9 cellular contexts compared by ENCODE assay signal in genomic region chrX:20412871-20413486, GRCh38.
A peak's percentile ranks its signal among the peaks of the same experiment; 100 is the strongest.
DNase-seq lines count a peak whose midpoint lies in the region; ATAC-seq and TF ChIP-seq lines count a peak whose summit lies in the region.
"Had no signal": no experiment of that assay in that cellular context is flagged by ENCODE, and none has a peak within 500 bp of the region (broad histone marks: within the 10 kb centered on the region; RNA-seq: fewer than 3 reads in every experiment).

No MANE protein-coding gene starts in this region.

- H3K27ac Mint-ChIP-seq in T-helper 17 cell: peak overlapping the region; percentile 93

- peak; percentile 89 for ATAC-seq in HG02610 (IDR thresholded peaks at IDR 0.05; ENCODE audit: unreplicated experiment)
- ATAC-seq in T-helper 17 cell: peak; percentile 97
- no peak for ATAC-seq in GM21737 (IDR thresholded peaks at IDR 0.05; ENCODE audit: unreplicated experiment)

- DNase-seq in GM10248 (ENCODE audit: extremely low spot score): peak; percentile 21
- peak; percentile 8 to 22 (median 8) for DNase-seq in T-helper 17 cell
- DNase-seq in effector CD4-positive, alpha-beta T cell: peak; percentile 14
- peak; percentile 34 for DNase-seq in transverse colon
- DNase-seq in NCI-H526 treated with DMSO at 0.1 percent for 48 hours (lab: John Stamatoyannopoulos, UW): no peak
- DNase-seq in PC-9: no peak

- H3F3A ChIP-seq in PC-9 (ENCODE audit: insufficient read depth, low read depth): no peaks in the 10 kb centered on the region

- H3K27ac ChIP-seq in transverse colon: peak overlapping the region in 1 of 4 donors; percentile 41
- H3K27ac ChIP-seq in PC-9: no peak overlapping the region
- H3K27ac ChIP-seq: VCaP had no signal

- H3K27me3 Mint-ChIP-seq in T-helper 17 cell: no peaks in the 10 kb centered on the region

- H4K20me1 ChIP-seq in PC-9 (ENCODE audit: insufficient read depth): no peaks in the 10 kb centered on the region

- TF ChIP-seq EP300 in transverse colon (IDR thresholded peaks at IDR 0.05; ENCODE audit: low read depth): no peak

- peaks cover 14% of the 10 kb centered on the region for H3K4me1 Mint-ChIP-seq in T-helper 17 cell

- 73% methylated on average over 18 of the region's 18 CpGs; no CpG with 5 or more reads in 1 of the 2 donors for WGBS in transverse colon (ENCODE audit: low coverage in 1 of 2), 2 donors

- in situ Hi-C loops in transverse colon (cut with MboI; ENCODE audit: low pct_ligation_motif_present in 1 of 4, low pct_unique_long_range_greater_than_20kb in 1 of 4, low sequenced_read_pairs in 3 of 4): no loop called here

- peak overlapping the region; percentile 80 for H3K4me3 Mint-ChIP-seq in T-helper 17 cell

- POLR2A ChIA-PET in GM10248 (lab: Yijun Ruan, JAX) (no interaction called here), PC-9 (lab: Charles Lee; ENCODE audit: unreplicated experiment) (no interaction called here)

- TF ChIP-seq CTCF in GM10248 (IDR thresholded peaks at IDR 0.05; ENCODE audit: control extremely low read depth, extremely low read depth, low read depth, missing control alignments): no peak
- no peak for TF ChIP-seq CTCF in transverse colon (IDR thresholded peaks at IDR 0.05)
- no peak for TF ChIP-seq CTCF in PC-9 (conservative IDR thresholded peaks at IDR 0.05)

- no peaks in the 10 kb centered on the region for H3K27me3 ChIP-seq in transverse colon
- no peaks in the 10 kb centered on the region for H3K27me3 ChIP-seq in PC-9 (ENCODE audit: insufficient read depth, low read depth)

- no peaks in the 10 kb centered on the region for H3K36me3 Mint-ChIP-seq in T-helper 17 cell (ENCODE audit: low read depth)

- H3K36me3 ChIP-seq in transverse colon (no peaks in the 10 kb centered on the region), PC-9 (ENCODE audit: low read depth) (no peaks in the 10 kb centered on the region)

- CTCF ChIA-PET in GM10248 (lab: Yijun Ruan, JAX) (no interaction called here), PC-9 (lab: Charles Lee) (no interaction called here)

- H3K79me2 ChIP-seq in PC-9 (ENCODE audit: low read depth): no peaks in the 10 kb centered on the region

- TF ChIP-seq POLR2A in transverse colon (IDR thresholded peaks at IDR 0.05): no peak

- H3K9me3 ChIP-seq in T-helper 17 cell (ENCODE audit: control insufficient read depth, low read length, poor library complexity, severe bottlenecking) (no peaks in the 10 kb centered on the region), transverse colon (no peaks in the 10 kb centered on the region), PC-9 (ENCODE audit: insufficient read depth, low read depth) (no peaks in the 10 kb centered on the region)

- H3K4me1 ChIP-seq in transverse colon: no peaks in the 10 kb centered on the region
- no peaks in the 10 kb centered on the region for H3K4me1 ChIP-seq in PC-9 (replicated peaks; ENCODE audit: insufficient read depth)

- no peaks in the 10 kb centered on the region for H3K9me2 ChIP-seq in PC-9 (ENCODE audit: insufficient read depth)

- no TSS peak for BruUV-seq in PC-9 (replicated peaks; lab: Mats Ljungman, UMichigan)

- H3K4me2 ChIP-seq in PC-9: no peak overlapping the region

- H2AFZ ChIP-seq in PC-9: no peak overlapping the region

- H3K4me3 ChIP-seq in transverse colon: no peak overlapping the region
- no peak overlapping the region for H3K4me3 ChIP-seq in PC-9

- intact Hi-C loops in transverse colon (cut with DNase I; ENCODE audit: low total_unique reads) (no loop called here), PC-9 (cut with micrococcal nuclease; ENCODE audit: unreplicated experiment) (no loop called here)

Comparison
In these comparisons a context has a peak if more than half of its experiments do, and no peak if none do; other contexts are left out.
1. DNase-seq: peak in GM10248 (single experiment), T-helper 17 cell (3 of 3), effector CD4-positive, alpha-beta T cell (single experiment) and transverse colon (single experiment); none in NCI-H526 treated with DMSO at 0.1 percent for 48 hours (single experiment) and PC-9 (0 of 2).